In genomic region chr6:99589290-99589672, GRCh38 we compare ENCODE assay signal across 9 cellular contexts. TPM values are rescaled to one million over a fixed set of nuclear protein-coding genes. Genes with fewer than 3 reads are reported as not detected.
DNase-seq lines count a peak whose midpoint lies in the region; ATAC-seq, FAIRE-seq and TF ChIP-seq lines count a peak whose summit lies in the region.
"Had no signal": no experiment of that assay in that cellular context is flagged by ENCODE, and none has a peak within 500 bp of the region (broad histone marks: within the 10 kb centered on the region; RNA-seq: fewer than 3 reads in every experiment).

No MANE protein-coding gene starts in this region.

- CTCF ChIA-PET in Calu3 (lab: Charles Lee) (interaction anchor here (0.9 to 2.1 kb wide), 3 partner anchors 157 to 233 kb away, joined by 3 to 7 read pairs (median 4); no protein-coding TSS in a partner anchor), HepG2 (lab: Yijun Ruan, JAX; ENCODE audit: low intra/inter-chr PET ratio, low total read pairs) (interaction anchor here (0.8 to 2.6 kb wide), 3 partner anchors 19 to 234 kb away, joined by 3 to 10 read pairs (median 4); no protein-coding TSS in a partner anchor)

- peak; percentile 37 for DNase-seq in Calu3
- peak; percentile 27 for DNase-seq in HTR-8/SVneo (ENCODE audit: insufficient read length, low spot score)
- no peak for DNase-seq in astrocyte of the spinal cord (ENCODE audit: low read depth, low spot score)
- no peak for DNase-seq in HepG2 (ENCODE audit: low spot score)
- no peak for DNase-seq in transverse colon
- DNase-seq in MV-4-11 (lab: John Stamatoyannopoulos, UW) = no peak
- no peak for DNase-seq in DMS153 treated with DMSO at 0.1 percent for 48 hours (lab: John Stamatoyannopoulos, UW; ENCODE audit: unreplicated experiment)

- H3K9me3 ChIP-seq in HepG2 (ENCODE audit: low read length) = no peaks in the 10 kb centered on the region
- H3K9me3 ChIP-seq in transverse colon = no peaks in the 10 kb centered on the region

- H3K36me3 Mint-ChIP-seq in Calu3 (ENCODE audit: insufficient read depth, unreplicated experiment) = peaks cover 11% of the 10 kb centered on the region

- H3K27me3 Mint-ChIP-seq in Calu3 (ENCODE audit: unreplicated experiment) = peaks cover 55% of the 10 kb centered on the region

- TF ChIP-seq CTCF in Calu3 (IDR thresholded peaks at IDR 0.05; ENCODE audit: unreplicated experiment) (no peak), astrocyte of the spinal cord (IDR thresholded peaks at IDR 0.05; ENCODE audit: low read depth, low read length) (no peak), HepG2 (CRISPR knock-in tag; IDR thresholded peaks at IDR 0.05) (no peak), transverse colon (IDR thresholded peaks at IDR 0.05) (no peak)

- BruUV-seq in Calu3 (replicated peaks; lab: Mats Ljungman, UMichigan) = no TSS peak
- BruUV-seq in HepG2 (replicated peaks; lab: Mats Ljungman, UMichigan) = no TSS peak

- no peak overlapping the region for H3K27ac Mint-ChIP-seq in Calu3 (ENCODE audit: unreplicated experiment)

- ATAC-seq in GM19467 (IDR thresholded peaks at IDR 0.05; ENCODE audit: unreplicated experiment) (peak; percentile 10), HepG2 (peak; percentile 65)

- H3K4me1 Mint-ChIP-seq in Calu3 (ENCODE audit: low read depth, unreplicated experiment) = peaks cover 10% of the 10 kb centered on the region

- no peak for TF ChIP-seq POLR2A in HepG2 (IDR thresholded peaks at IDR 0.05; ENCODE audit: insufficient read depth in 1 of 2, low read depth in 2 of 2, low read length in 2 of 2)
- no peak for TF ChIP-seq POLR2A in transverse colon (IDR thresholded peaks at IDR 0.05)

- H3K4me1 ChIP-seq in HepG2 (ENCODE audit: insufficient read depth, low read length) = peaks cover 13% of the 10 kb centered on the region
- peaks cover 14 to 25% (median 23%) of the 10 kb centered on the region in 4 donors for H3K4me1 ChIP-seq in transverse colon

- H3K9me3 Mint-ChIP-seq in Calu3 (ENCODE audit: low read depth, unreplicated experiment) = no peaks in the 10 kb centered on the region

- 44% methylated on average over 9 of the region's 21 CpGs for WGBS in HepG2 (ENCODE audit: low lambda C conversion rate)
- WGBS in transverse colon (ENCODE audit: low coverage in 1 of 2), 2 donors = 7 to 15% methylated on average over 6 to 21 of the region's 21 CpGs

- intact Hi-C loops in Calu3 (cut with micrococcal nuclease; ENCODE audit: unreplicated experiment) (loop anchor here (2.0 to 5.0 kb wide), 2 partner anchors 148 to 233 kb away; no protein-coding TSS in a partner anchor), HepG2 (cut with micrococcal nuclease; ENCODE audit: unreplicated experiment) (loop anchor here (2.0 to 5.0 kb wide), 2 partner anchors 14 to 233 kb away; no protein-coding TSS in a partner anchor), transverse colon (cut with DNase I; ENCODE audit: low total_unique reads) (no loop called here)

- in situ Hi-C loops in astrocyte of the spinal cord (cut with HindIII; ENCODE audit: low sequenced_read_pairs) = no loop called here
- in situ Hi-C loops in HepG2 (cut with HindIII; ENCODE audit: extremely low pct_ligation_motif_present, low pct_unique_long_range_greater_than_20kb) = loop anchor here (10.0 kb wide), 1 partner anchor 236 kb away; no protein-coding TSS in a partner anchor
- in situ Hi-C loops in transverse colon (cut with MboI; ENCODE audit: low pct_ligation_motif_present in 1 of 4, low pct_unique_long_range_greater_than_20kb in 1 of 4, low sequenced_read_pairs in 3 of 4) = no loop called here

- H3K79me2 ChIP-seq in HepG2 (ENCODE audit: insufficient read depth, low read length) = no peaks in the 10 kb centered on the region

- POLR2A ChIA-PET in HepG2 (lab: Yijun Ruan, JAX) = interaction anchor here (1.1 to 1.9 kb wide), 2 partner anchors 21 to 164 kb away, joined by 3 to 12 read pairs; partner anchors contain the start of gene CCNC

- no peaks in the 10 kb centered on the region for H4K20me1 ChIP-seq in HepG2 (ENCODE audit: insufficient read depth, low read length)

- H3K36me3 ChIP-seq in HepG2 (replicated peaks in 1 of 2; ENCODE audit: control insufficient read depth in 1 of 2, insufficient read depth in 2 of 2, low read length in 2 of 2) = no peaks in the 10 kb centered on the region
- H3K36me3 ChIP-seq in transverse colon = no peaks in the 10 kb centered on the region

- H3K4me2 ChIP-seq in HepG2 (ENCODE audit: low read depth, low read length) = peak overlapping the region; percentile 96

- H3K27ac ChIP-seq in HepG2 (ENCODE audit: extremely low read length, insufficient read depth, low read length) (no peak overlapping the region), transverse colon (no peak overlapping the region)

- no peak overlapping the region for H3K9ac ChIP-seq in HepG2 (ENCODE audit: insufficient read depth, low read depth, low read length)

- no peak for TF ChIP-seq EP300 in HepG2 (IDR thresholded peaks at IDR 0.05; ENCODE audit: low read depth in 2 of 2, low read length in 2 of 2)
- no peak for TF ChIP-seq EP300 in HepG2 (CRISPR knock-in tag; IDR thresholded peaks at IDR 0.05; ENCODE audit: borderline replicate concordance)
- TF ChIP-seq EP300 in transverse colon (IDR thresholded peaks at IDR 0.05; ENCODE audit: low read depth) = no peak

- H3K27me3 ChIP-seq in HepG2 (ENCODE audit: control insufficient read depth in 1 of 2, insufficient read depth in 2 of 2, low read length in 2 of 2) (peaks cover 5 to 47% of the 10 kb centered on the region in 2 experiments), transverse colon (peaks cover 81% of the 10 kb centered on the region)

- no peak for FAIRE-seq in HTR-8/SVneo (lab: Jason Lieb, UNC)
- no peak for FAIRE-seq in HepG2 (lab: Jason Lieb, UNC)

- no peak for TF ChIP-seq RAD21 in HepG2 (CRISPR knock-in tag; IDR thresholded peaks at IDR 0.05)

- H3K4me3 ChIP-seq in astrocyte of the spinal cord (ENCODE audit: low read depth, low read length) (peak overlapping the region; percentile 44), HepG2 (replicated peaks in 1 of 3; ENCODE audit: insufficient read depth in 1 of 3, low read depth in 2 of 3, low read length in 3 of 3) (peak overlapping the region; percentile 51 to 79 (median 57)), transverse colon (peak overlapping the region in 3 of 4 donors; percentile 36 to 65 (median 38))

- H2AFZ ChIP-seq in HepG2 (ENCODE audit: low read length) = no peak overlapping the region

- peak overlapping the region; percentile 95 for H3K4me3 Mint-ChIP-seq in Calu3 (ENCODE audit: low read depth, unreplicated experiment)

RNA-seq across cellular contexts. Expression of gene PRDM13, which starts 17.4 kb away (rescaled TPM):
- total RNA-seq in Calu3 (2022) = 0.71 and 1.3 TPM in 2 replicates
- total RNA-seq in HepG2 (2016; rRNA removed; fragmentation: Illumina TruSeq; extraction: Trizol) = not detected in 2 replicates
- not detected in 2 replicates for total RNA-seq in HepG2 (2016; cell fraction: cytosol; rRNA removed; fragmentation: Illumina TruSeq; extraction: Trizol; ENCODE audit: low read depth)
- not detected in 2 replicates for total RNA-seq in HepG2 (2016; cell fraction: insoluble cytoplasmic fraction; rRNA removed; fragmentation: Illumina TruSeq; extraction: Trizol)
- total RNA-seq in HepG2 (2016; cell fraction: membrane; rRNA removed; fragmentation: Illumina TruSeq; extraction: Trizol) = not detected in 2 replicates
- total RNA-seq in HepG2 (2016; cell fraction: nucleus; rRNA removed; fragmentation: Illumina TruSeq; extraction: Trizol) = not detected in 2 replicates
- polyA plus RNA-seq in HepG2 (2011; rRNA removed) = not detected in 2 replicates
- polyA plus RNA-seq in HepG2 (2011; cell fraction: cytosol; rRNA removed) = not detected in 2 replicates
- polyA plus RNA-seq in HepG2 (2011; cell fraction: nucleus; rRNA removed) = not detected in 2 replicates
- polyA plus RNA-seq in HepG2 (2012) = not detected in 2 replicates
- polyA plus RNA-seq in HepG2 (2016; cell fraction: cytosol; fragmentation: Illumina TruSeq; extraction: Trizol; ENCODE audit: low read depth) = not detected in 2 replicates
- not detected in 2 replicates for polyA plus RNA-seq in HepG2 (2016; cell fraction: insoluble cytoplasmic fraction; fragmentation: Illumina TruSeq; extraction: Trizol; ENCODE audit: low read depth)
- not detected in 2 replicates for polyA plus RNA-seq in HepG2 (2016; cell fraction: membrane; fragmentation: Illumina TruSeq; extraction: Trizol; ENCODE audit: low read depth)
- polyA plus RNA-seq in HepG2 (2016; cell fraction: nucleus; fragmentation: Illumina TruSeq; extraction: Trizol; ENCODE audit: insufficient read depth, low read depth) = not detected in 2 replicates
- not detected in 2 replicates for polyA minus RNA-seq in HepG2 (2011; rRNA and poly(A)+ RNA removed; ENCODE audit: low replicate concordance)
- not detected in 2 replicates for polyA minus RNA-seq in HepG2 (2011; cell fraction: cytosol; rRNA and poly(A)+ RNA removed)
- not detected in 2 replicates for polyA minus RNA-seq in HepG2 (2011; cell fraction: nucleus; rRNA and poly(A)+ RNA removed)
- total RNA-seq in transverse colon = not detected
- total RNA-seq: RPMI7951 had no signal

RNA-seq across cellular contexts. Expression of gene CCNC, which starts 20.8 kb away (rescaled TPM):
- total RNA-seq in Calu3 (2022) = 78.3 and 84.1 TPM in 2 replicates
- total RNA-seq in HepG2 (2016; rRNA removed; fragmentation: Illumina TruSeq; extraction: Trizol) = 141 and 193 TPM in 2 replicates
- 24.4 and 26.9 TPM in 2 replicates for total RNA-seq in HepG2 (2016; cell fraction: cytosol; rRNA removed; fragmentation: Illumina TruSeq; extraction: Trizol; ENCODE audit: low read depth)
- total RNA-seq in HepG2 (2016; cell fraction: insoluble cytoplasmic fraction; rRNA removed; fragmentation: Illumina TruSeq; extraction: Trizol) = 140 and 194 TPM in 2 replicates
- total RNA-seq in HepG2 (2016; cell fraction: membrane; rRNA removed; fragmentation: Illumina TruSeq; extraction: Trizol) = 89.1 and 99.1 TPM in 2 replicates
- 88.9 and 101 TPM in 2 replicates for total RNA-seq in HepG2 (2016; cell fraction: nucleus; rRNA removed; fragmentation: Illumina TruSeq; extraction: Trizol)
- polyA plus RNA-seq in HepG2 (2011; rRNA removed) = 53.4 and 69.6 TPM in 2 replicates
- polyA plus RNA-seq in HepG2 (2011; cell fraction: cytosol; rRNA removed) = 22.1 and 38.1 TPM in 2 replicates
- polyA plus RNA-seq in HepG2 (2011; cell fraction: nucleus; rRNA removed) = 17.7 and 42.9 TPM in 2 replicates
- polyA plus RNA-seq in HepG2 (2012) = 56.6 and 63.3 TPM in 2 replicates
- 20.7 and 21.4 TPM in 2 replicates for polyA plus RNA-seq in HepG2 (2016; cell fraction: cytosol; fragmentation: Illumina TruSeq; extraction: Trizol; ENCODE audit: low read depth)
- 149 and 172 TPM in 2 replicates for polyA plus RNA-seq in HepG2 (2016; cell fraction: insoluble cytoplasmic fraction; fragmentation: Illumina TruSeq; extraction: Trizol; ENCODE audit: low read depth)
- polyA plus RNA-seq in HepG2 (2016; cell fraction: membrane; fragmentation: Illumina TruSeq; extraction: Trizol; ENCODE audit: low read depth) = 63.5 and 64.0 TPM in 2 replicates
- polyA plus RNA-seq in HepG2 (2016; cell fraction: nucleus; fragmentation: Illumina TruSeq; extraction: Trizol; ENCODE audit: insufficient read depth, low read depth) = 118 TPM in 2 replicates
- 62.2 and 83.8 TPM in 2 replicates for polyA minus RNA-seq in HepG2 (2011; rRNA and poly(A)+ RNA removed; ENCODE audit: low replicate concordance)
- 48.7 and 53.6 TPM in 2 replicates for polyA minus RNA-seq in HepG2 (2011; cell fraction: cytosol; rRNA and poly(A)+ RNA removed)
- 59.1 and 72.4 TPM in 2 replicates for polyA minus RNA-seq in HepG2 (2011; cell fraction: nucleus; rRNA and poly(A)+ RNA removed)
- 100 to 1,000 TPM in 1 of 4 donors, 10 to 100 TPM in 3; 47.0 to 104 (median 63.6) TPM for total RNA-seq in transverse colon

Comparison
In these comparisons a context has a peak if more than half of its experiments do, and no peak if none do; other contexts are left out.
1. DNase-seq: peak in Calu3 (single experiment) and HTR-8/SVneo (single experiment); none in astrocyte of the spinal cord (single experiment), HepG2 (single experiment), transverse colon (single experiment), MV-4-11 (single experiment) and DMS153 treated with DMSO at 0.1 percent for 48 hours (single experiment).
2. Peak in every context shown above with its lines, with median percentiles within 50 percentile points of each other: H3K4me3 ChIP-seq.